Comparison of ENCODE assay signal across 13 cellular contexts in the genomic region with DNA sequence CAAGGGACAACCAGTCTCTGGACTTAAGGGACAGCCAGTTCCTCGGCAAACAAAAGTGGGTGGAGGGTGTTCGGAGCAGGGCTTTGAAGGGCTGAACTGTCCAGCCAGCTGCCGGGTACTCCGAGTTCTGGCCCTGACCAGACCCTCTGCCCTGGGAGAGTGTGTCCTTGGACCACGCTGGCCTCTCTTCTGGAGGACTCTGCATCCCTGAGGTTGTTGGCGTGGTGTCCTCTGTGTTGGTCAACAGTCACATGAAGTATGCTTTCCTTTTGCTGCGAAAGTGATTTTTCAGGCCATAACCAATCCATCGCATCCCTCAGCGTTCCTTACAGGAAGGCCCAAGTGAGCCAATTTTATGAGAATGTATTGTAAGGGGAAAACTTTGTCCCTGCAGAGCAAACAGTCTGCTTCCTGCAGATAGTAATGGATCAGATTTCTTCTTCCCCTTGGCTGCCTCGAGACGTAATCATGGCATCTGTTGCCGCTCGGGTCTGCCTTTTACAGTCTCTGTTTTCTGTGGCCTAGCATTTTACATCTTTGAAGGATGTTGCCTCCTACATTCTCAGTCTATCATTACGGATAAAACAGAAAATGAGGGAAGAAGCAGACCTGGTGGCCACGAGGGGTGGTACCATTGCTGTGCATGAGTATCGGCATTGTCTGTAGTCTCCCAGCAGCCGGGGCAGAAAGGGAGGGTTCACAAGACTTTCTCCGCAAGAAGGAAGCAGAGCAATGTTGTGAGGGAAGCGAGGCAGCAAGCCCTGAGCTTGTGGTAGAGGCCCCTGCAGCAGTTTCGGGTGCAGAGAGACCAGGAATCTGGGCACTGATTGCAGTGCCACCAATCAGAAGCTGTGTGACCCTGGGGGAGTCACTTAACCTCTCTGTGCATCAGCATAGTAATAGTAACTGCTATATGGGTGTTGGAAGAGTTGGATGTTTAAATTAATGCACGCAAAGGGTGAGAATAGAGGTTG. TPM values are rescaled to one million over a fixed set of nuclear protein-coding genes. Genes with fewer than 3 reads are reported as not detected.
A peak's percentile ranks its signal among the peaks of the same experiment; 100 is the strongest.
DNase-seq lines count a peak whose midpoint lies in the region; ATAC-seq and TF ChIP-seq lines count a peak whose summit lies in the region.
"Had no signal": no experiment of that assay in that cellular context is flagged by ENCODE, and none has a peak within 500 bp of the region (broad histone marks: within the 10 kb centered on the region; RNA-seq: fewer than 3 reads in every experiment).

No MANE protein-coding gene starts in this region.

- no peak overlapping the region for H3K9ac ChIP-seq in SK-N-SH

- no peaks in the 10 kb centered on the region for H3K9me2 ChIP-seq in SK-N-SH

- no peaks in the 10 kb centered on the region for H4K20me1 ChIP-seq in SK-N-SH (ENCODE audit: insufficient read depth)

- 79% methylated on average over 21 of the region's 21 CpGs for WGBS in SK-N-SH (ENCODE audit: low lambda C conversion rate)
- WGBS in esophagus muscularis mucosa = 70% methylated on average over 18 of the region's 21 CpGs
- 35 to 41% methylated on average over 21 of the region's 21 CpGs for WGBS in lung, 2 donors

- no peaks in the 10 kb centered on the region for H3K36me3 ChIP-seq in SK-N-SH (replicated peaks in 1 of 2; ENCODE audit: control insufficient read depth in 1 of 2, insufficient read depth in 2 of 2, low read length in 1 of 2)
- no peaks in the 10 kb centered on the region for H3K36me3 ChIP-seq in esophagus muscularis mucosa
- H3K36me3 ChIP-seq in lung (ENCODE audit: control insufficient read depth in 2 of 2, insufficient read depth in 2 of 2, low read length in 2 of 2) = no peaks in the 10 kb centered on the region
- no peaks in the 10 kb centered on the region for H3K36me3 ChIP-seq in vagina
- H3K36me3 ChIP-seq: pancreas had no signal

- TF ChIP-seq POLR2A in esophagus muscularis mucosa (IDR thresholded peaks at IDR 0.05; ENCODE audit: low read depth) = no peak
- no peak for TF ChIP-seq POLR2A in vagina (IDR thresholded peaks at IDR 0.05)

- no peaks in the 10 kb centered on the region for H3K79me2 ChIP-seq in SK-N-SH (ENCODE audit: insufficient read depth)

- TF ChIP-seq CTCF in SK-N-SH (IDR thresholded peaks at IDR 0.05) (no peak), esophagus muscularis mucosa (IDR thresholded peaks at IDR 0.05) (no peak), lung (IDR thresholded peaks at IDR 0.05; ENCODE audit: control extremely low read depth, extremely low read depth) (no peak), vagina (IDR thresholded peaks at IDR 0.05) (no peak)

- H2AFZ ChIP-seq in SK-N-SH (ENCODE audit: low read depth) = no peak overlapping the region

- H3K4me2 ChIP-seq in SK-N-SH = no peak overlapping the region

- intact Hi-C loops in esophagus muscularis mucosa (cut with DNase I) (no loop called here), vagina (cut with DNase I) (no loop called here)

- POLR2A ChIA-PET in SK-N-SH (lab: Yijun Ruan, JAX) = no interaction called here

- TF ChIP-seq EP300 in SK-N-SH (IDR thresholded peaks at IDR 0.05; ENCODE audit: borderline replicate concordance in 1 of 2, low read depth in 1 of 2, low read length in 1 of 2) (no peak), esophagus muscularis mucosa (IDR thresholded peaks at IDR 0.05) (no peak)

- CTCF ChIA-PET in SK-N-SH (lab: Yijun Ruan, JAX) = interaction anchor here (0.6 to 13.5 kb wide), 8 partner anchors 12 to 753 kb away, joined by 3 to 247 read pairs (median 6); no protein-coding TSS in a partner anchor

- H3K9me3 ChIP-seq in SK-N-SH (no peaks in the 10 kb centered on the region), esophagus muscularis mucosa (no peaks in the 10 kb centered on the region), lung (ENCODE audit: control insufficient read depth in 2 of 2, insufficient read depth in 1 of 2, low read length in 1 of 2) (no peaks in the 10 kb centered on the region), vagina (no peaks in the 10 kb centered on the region)
- H3K9me3 ChIP-seq: pancreas had no signal

- ATAC-seq in SK-N-SH treated with all-trans-retinoic acid at 6 μM for 48 hours (no peak), lung (ENCODE audit: insufficient read depth, low FRiP score) (no peak)
- ATAC-seq: pancreas had no signal

- no peak for TF ChIP-seq RAD21 in SK-N-SH (IDR thresholded peaks at IDR 0.05; ENCODE audit: low read length)

- no peak overlapping the region for H3K4me3 ChIP-seq in SK-N-SH (ENCODE audit: low read depth in 2 of 2, low read length in 1 of 2)
- no peak overlapping the region for H3K4me3 ChIP-seq in esophagus muscularis mucosa
- H3K4me3 ChIP-seq in lung = no peak overlapping the region
- H3K4me3 ChIP-seq in vagina = no peak overlapping the region
- H3K4me3 ChIP-seq: pancreas had no signal

- no peak overlapping the region for H3K27ac ChIP-seq in SK-N-SH (ENCODE audit: low read depth in 2 of 2, low read length in 1 of 2)
- H3K27ac ChIP-seq in esophagus muscularis mucosa (replicated peaks in 1 of 4) = peak overlapping the region; percentile 45 to 67 (median 56)
- H3K27ac ChIP-seq in lung (ENCODE audit: low read depth in 1 of 2, low read length in 1 of 2) = peak overlapping the region; percentile 37 to 78
- no peak overlapping the region for H3K27ac ChIP-seq in vagina
- H3K27ac ChIP-seq: pancreas had no signal

- DNase-seq in SK-N-SH (peak; percentile 1), esophagus muscularis mucosa (ENCODE audit: extremely low spot score) (peak; percentile 89), lung (ENCODE audit: low spot score) (no peak), vagina (ENCODE audit: extremely low spot score in 2 of 2) (peak; percentile 74 to 84), NCI-H446 (lab: John Stamatoyannopoulos, UW) (no peak), NCI-H2029 treated with DMSO at 0.1 percent for 48 hours (lab: John Stamatoyannopoulos, UW) (no peak)
- DNase-seq in stimulated activated naive CD4-positive, alpha-beta T cell treated with Interleukin-2 at 50 U/mL for 16 hours (lab: John Stamatoyannopoulos, UW) = no peak
- DNase-seq: activated T-cell treated with anti-CD3 and anti-CD28 coated beads for 4 hours; central memory CD4-positive, alpha-beta T cell; GF-D8; NCI-H774 had no signal

- no peaks in the 10 kb centered on the region for H3F3A ChIP-seq in SK-N-SH (replicated peaks; ENCODE audit: insufficient read depth)

- H3K27me3 ChIP-seq in SK-N-SH (ENCODE audit: insufficient read depth) = no peaks in the 10 kb centered on the region; the same call in 1 of the 2 replicates
- H3K27me3 ChIP-seq in esophagus muscularis mucosa = peaks cover 0 to 22% (median under 1%) of the 10 kb centered on the region in 4 donors
- H3K27me3 ChIP-seq in lung (ENCODE audit: control insufficient read depth, insufficient read depth) = no peaks in the 10 kb centered on the region
- H3K27me3 ChIP-seq in vagina = no peaks in the 10 kb centered on the region
- H3K27me3 ChIP-seq: pancreas had no signal

- H3K4me1 ChIP-seq in SK-N-SH (ENCODE audit: control insufficient read depth in 1 of 2, insufficient read depth in 2 of 2, low read depth in 1 of 2, low read length in 1 of 2) (peaks cover 0 to 22% of the 10 kb centered on the region in 2 experiments; a peak in 1 of 4 replicates), esophagus muscularis mucosa (peaks cover 4 to 22% (median 20%) of the 10 kb centered on the region in 4 donors), lung (ENCODE audit: control insufficient read depth in 2 of 2, insufficient read depth in 2 of 2, low read length in 2 of 2) (peaks cover 0 to 8% of the 10 kb centered on the region in 2 donors), vagina (peaks cover 13% of the 10 kb centered on the region)
- H3K4me1 ChIP-seq: pancreas had no signal

TF ChIP-seq in SK-N-SH, 30 proteins besides CTCF, POLR2A, EP300 and RAD21:
- TF ChIP-seq RXRA (IDR thresholded peaks at IDR 0.05; ENCODE audit: borderline replicate concordance, low read depth) = no peak
- TF ChIP-seq MEF2A (IDR thresholded peaks at IDR 0.05; ENCODE audit: borderline replicate concordance, low read depth) = no peak
- no peak for TF ChIP-seq YY1 (IDR thresholded peaks at IDR 0.05; ENCODE audit: low read depth)
- TF ChIP-seq POLR2AphosphoS5 (IDR thresholded peaks at IDR 0.05; ENCODE audit: low read depth, low read length) = no peak
- TF ChIP-seq CHD2 (IDR thresholded peaks at IDR 0.05; ENCODE audit: low read length, partially characterized antibody) = no peak

TF ChIP-seq in SK-N-SH treated with all-trans-retinoic acid at 6 μM for 48 hours, 23 proteins besides CTCF, POLR2A, EP300 and RAD21 (continues in another document):
- no peak for TF ChIP-seq BACH2 (CRISPR knock-in tag; IDR thresholded peaks at IDR 0.05; ENCODE audit: borderline replicate concordance)
- TF ChIP-seq, protein P1, sequence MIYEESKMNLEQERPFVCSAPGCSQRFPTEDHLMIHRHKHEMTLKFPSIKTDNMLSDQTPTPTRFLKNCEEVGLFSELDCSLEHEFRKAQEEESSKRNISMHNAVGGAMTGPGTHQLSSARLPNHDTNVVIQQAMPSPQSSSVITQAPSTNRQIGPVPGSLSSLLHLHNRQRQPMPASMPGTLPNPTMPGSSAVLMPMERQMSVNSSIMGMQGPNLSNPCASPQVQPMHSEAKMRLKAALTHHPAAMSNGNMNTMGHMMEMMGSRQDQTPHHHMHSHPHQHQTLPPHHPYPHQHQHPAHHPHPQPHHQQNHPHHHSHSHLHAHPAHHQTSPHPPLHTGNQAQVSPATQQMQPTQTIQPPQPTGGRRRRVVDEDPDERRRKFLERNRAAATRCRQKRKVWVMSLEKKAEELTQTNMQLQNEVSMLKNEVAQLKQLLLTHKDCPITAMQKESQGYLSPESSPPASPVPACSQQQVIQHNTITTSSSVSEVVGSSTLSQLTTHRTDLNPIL (CRISPR knock-in tag; IDR thresholded peaks at IDR 0.05; ENCODE audit: low read depth) = no peak

RNA-seq across cellular contexts. Expression of a gene that starts 47.4 kb away (rescaled TPM):
- polyA plus RNA-seq in SK-N-SH (2012; rRNA removed) (not detected in 2 replicates), lung (1 to 10 TPM; 1.9 to 7.6 TPM)
- polyA plus RNA-seq in SK-N-SH (2012; cell fraction: cytosol; rRNA removed) = 0.04 TPM in 1 of 2 replicates, not detected in the other
- polyA plus RNA-seq in SK-N-SH (2012; cell fraction: nucleus; rRNA removed) = 0.06 TPM in 1 of 2 replicates, not detected in the other
- total RNA-seq in esophagus muscularis mucosa (10 to 100 TPM in 1 of 4 donors, 1 to 10 TPM in 3; 2.1 to 26.6 (median 5.6) TPM), lung (1 to 10 TPM; 2.2 to 6.5 TPM), vagina (1.5 TPM)

RNA-seq across cellular contexts. Expression of a gene that starts 57.1 kb away (rescaled TPM):
- polyA plus RNA-seq in SK-N-SH (2012; rRNA removed) (160 and 170 TPM in 2 replicates), lung (10 to 100 TPM; 36.2 to 64.3 TPM)
- 109 and 133 TPM in 2 replicates for polyA plus RNA-seq in SK-N-SH (2012; cell fraction: cytosol; rRNA removed)
- polyA plus RNA-seq in SK-N-SH (2012; cell fraction: nucleus; rRNA removed) = 170 and 184 TPM in 2 replicates
- total RNA-seq in esophagus muscularis mucosa (10 to 100 TPM; 30.3 to 71.4 (median 61.2) TPM), lung (10 to 100 TPM; 22.1 to 37.2 TPM), vagina (27.7 TPM)

Comparison
In these comparisons a context has a peak if more than half of its experiments do, and no peak if none do; other contexts are left out.
1. DNase-seq: peak in SK-N-SH (single experiment), esophagus muscularis mucosa (single experiment) and vagina (2 of 2); none in lung (single experiment), NCI-H446 (0 of 2), NCI-H2029 treated with DMSO at 0.1 percent for 48 hours (single experiment) and stimulated activated naive CD4-positive, alpha-beta T cell treated with Interleukin-2 at 50 U/mL for 16 hours (single experiment).
2. H3K27ac ChIP-seq: peak in esophagus muscularis mucosa (4 of 4) and lung (2 of 2); none in SK-N-SH (0 of 2) and vagina (single experiment).